In the genomic region with DNA sequence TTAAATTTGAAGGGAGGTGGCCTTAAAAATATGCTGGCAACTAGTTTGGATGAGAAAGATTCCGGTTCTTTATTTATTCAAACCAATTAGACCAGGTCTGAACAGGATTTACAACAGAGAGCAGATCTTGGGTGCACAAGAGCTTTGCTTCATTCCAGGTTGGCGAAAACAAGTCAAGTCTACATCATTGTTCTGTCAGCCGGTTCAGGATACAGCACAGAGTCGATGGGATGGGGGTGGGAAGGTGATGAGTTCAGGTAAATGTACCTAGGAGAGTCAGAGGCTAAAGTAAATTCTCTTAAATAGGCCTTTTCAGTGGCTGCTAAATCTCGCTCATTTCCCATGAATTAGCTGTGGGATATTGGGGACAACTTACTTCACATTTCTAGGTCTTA, we compare ENCODE assay signal across 8 cellular contexts. TPM values are rescaled to one million over a fixed set of nuclear protein-coding genes. Genes with fewer than 3 reads are reported as not detected.
DNase-seq lines count a peak whose midpoint lies in the region; ATAC-seq, FAIRE-seq and TF ChIP-seq lines count a peak whose summit lies in the region.

No MANE protein-coding gene starts in this region.

- no peak for TF ChIP-seq CTCF in VCaP (conservative IDR thresholded peaks at IDR 0.05)

- no peaks in the 10 kb centered on the region for H3K4me1 ChIP-seq in iPS DF 6.9 (ENCODE audit: control insufficient read depth, insufficient read depth, low read length)

- H3K27me3 Mint-ChIP-seq in stimulated activated naive CD8-positive, alpha-beta T cell treated with anti-CD3 and anti-CD28 coated beads, Interleukin-15, amount 100 ng/mL, for 72 hours, result no peaks in the 10 kb centered on the region

- H3K27me3 ChIP-seq in iPS DF 6.9 (ENCODE audit: control insufficient read depth, insufficient read depth, low read length), result no peaks in the 10 kb centered on the region

- H3K4me3 ChIP-seq in iPS DF 6.9 (ENCODE audit: low read length), result peak overlapping the region; percentile 96; the same call in 1 of the 2 replicates

- peak; percentile 9 for DNase-seq in NCI-H146 (lab: John Stamatoyannopoulos, UW)
- no peak for DNase-seq in NCI-H146 treated with DMSO at 0.1 percent for 48 hours (lab: John Stamatoyannopoulos, UW; ENCODE audit: unreplicated experiment)
- DNase-seq in iPS DF 6.9 (ENCODE audit: low read depth, low spot score), result no peak
- no peak for DNase-seq in stimulated activated naive CD8-positive, alpha-beta T cell treated with anti-CD3 and anti-CD28 coated beads, Interleukin-15, amount 100 ng/mL, for 72 hours
- DNase-seq in KBM-7, result no peak
- DNase-seq in H4 (ENCODE audit: low spot score), result no peak
- no peak for DNase-seq in RCC 7860 (ENCODE audit: low spot score)

- no peak for FAIRE-seq in RCC 7860 (lab: Jason Lieb, UNC)

- ATAC-seq in stimulated activated naive CD8-positive, alpha-beta T cell treated with anti-CD3 and anti-CD28 coated beads, Interleukin-15, amount 100 ng/mL, for 72 hours, result no peak

- H3K9me3 Mint-ChIP-seq in stimulated activated naive CD8-positive, alpha-beta T cell treated with anti-CD3 and anti-CD28 coated beads, Interleukin-15, amount 100 ng/mL, for 72 hours, result no peaks in the 10 kb centered on the region

- H3K27ac ChIP-seq in VCaP (peak overlapping the region; percentile 95), iPS DF 6.9 (ENCODE audit: low read length) (no peak overlapping the region)

- peak overlapping the region in 1 of 2 donors; percentile 98 for H3K27ac Mint-ChIP-seq in stimulated activated naive CD8-positive, alpha-beta T cell treated with anti-CD3 and anti-CD28 coated beads, Interleukin-15, amount 100 ng/mL, for 72 hours

- peak overlapping the region; percentile 84 to 87 for H3K4me3 Mint-ChIP-seq in stimulated activated naive CD8-positive, alpha-beta T cell treated with anti-CD3 and anti-CD28 coated beads, Interleukin-15, amount 100 ng/mL, for 72 hours

- no peaks in the 10 kb centered on the region for H3K9me3 ChIP-seq in iPS DF 6.9 (ENCODE audit: control insufficient read depth, insufficient read depth, low read length)

- no CpG with 5 or more reads among the region's 5 CpGs for WGBS in iPS DF 6.9 (ENCODE audit: insufficient coverage, insufficient read length)

- H3K36me3 ChIP-seq in iPS DF 6.9 (ENCODE audit: control insufficient read depth, insufficient read depth, low read length), result no peaks in the 10 kb centered on the region

- in situ Hi-C loops in KBM-7 (cut with MboI; ENCODE audit: low pct_unique_long_range_greater_than_20kb, low sequenced_read_pairs), result no loop called here

- peaks cover 50% of the 10 kb centered on the region for H3K4me1 Mint-ChIP-seq in stimulated activated naive CD8-positive, alpha-beta T cell treated with anti-CD3 and anti-CD28 coated beads, Interleukin-15, amount 100 ng/mL, for 72 hours

RNA-seq across cellular contexts. Expression of a gene that starts 0.9 kb away (rescaled TPM):
- 34.2 and 44.4 TPM in 2 replicates for total RNA-seq in H4 (2014; rRNA removed; shearing (Covaris generic))
